ENCODE assay signal across 1 cellular context in genomic region chr17:46121165-46121764, GRCh38.
TF ChIP-seq lines count a peak whose summit lies in the region.

No MANE protein-coding gene starts in this region.

TF ChIP-seq in GM12878, 131 proteins besides CTCF, POLR2A, EP300 and RAD21 (continued from another document):
- TF ChIP-seq CEBPZ (IDR thresholded peaks at IDR 0.05; ENCODE audit: low read depth, low read length) (no peak), MLLT1 (IDR thresholded peaks at IDR 0.05) (no peak), RELA (IDR thresholded peaks at IDR 0.05; ENCODE audit: borderline replicate concordance, partially characterized antibody) (no peak), TBL1XR1 (IDR thresholded peaks at IDR 0.05; ENCODE audit: low read depth, low read length) (0 out of 2 replicates have a peak, but pooled peaks have one; percentile 32), ELK1 (IDR thresholded peaks at IDR 0.05; ENCODE audit: low read depth, low read length) (no peak), NR2F1 (conservative IDR thresholded peaks at IDR 0.05) (no peak), HCFC1 (IDR thresholded peaks at IDR 0.05; ENCODE audit: low read length) (no peak), EZH2 (IDR thresholded peaks at IDR 0.05; ENCODE audit: borderline replicate concordance, control insufficient read depth, low read depth, low read length) (no peak), IKZF2 (IDR thresholded peaks at IDR 0.05) (no peak), MTA2 (IDR thresholded peaks at IDR 0.05; ENCODE audit: low read depth) (no peak), USF2 (IDR thresholded peaks at IDR 0.05; ENCODE audit: borderline replicate concordance, low read depth, low read length) (no peak), KDM1A (IDR thresholded peaks at IDR 0.05; ENCODE audit: borderline replicate concordance) (no peak), PRDM15 (CRISPR knock-in tag; IDR thresholded peaks at IDR 0.05) (no peak), WRNIP1 (IDR thresholded peaks at IDR 0.05; ENCODE audit: borderline replicate concordance, low read depth, low read length) (0 out of 2 replicates have a peak, but pooled peaks have one; percentile 42), SRF (IDR thresholded peaks at IDR 0.05; ENCODE audit: low read depth in 2 of 2, low read length in 2 of 2) (no peak), ZZZ3 (IDR thresholded peaks at IDR 0.05; ENCODE audit: control insufficient read depth, insufficient read length, low read depth) (no peak), ATF2 (IDR thresholded peaks at IDR 0.05; ENCODE audit: low read length) (no peak; the same call in 1 of the 2 replicates), RBBP5 (conservative IDR thresholded peaks at IDR 0.05) (no peak), MYB (IDR thresholded peaks at IDR 0.05; ENCODE audit: borderline replicate concordance, low read depth, low read length) (no peak), ZBED1 (IDR thresholded peaks at IDR 0.05; ENCODE audit: borderline replicate concordance) (no peak), ZNF622 (IDR thresholded peaks at IDR 0.05) (no peak), SPI1 (IDR thresholded peaks at IDR 0.05; ENCODE audit: borderline replicate concordance, insufficient read depth, low read depth, low read length) (peak; percentile 84), MEF2A (IDR thresholded peaks at IDR 0.05; ENCODE audit: insufficient read depth, low read depth, low read length) (0 out of 2 replicates have a peak, but pooled peaks have one; percentile 31), YBX1 (IDR thresholded peaks at IDR 0.05) (no peak), TARDBP (IDR thresholded peaks at IDR 0.05; ENCODE audit: borderline replicate concordance) (no peak), ZNF217 (IDR thresholded peaks at IDR 0.05) (no peak), HDGF (IDR thresholded peaks at IDR 0.05) (peak; percentile 71; the same call in 1 of the 2 replicates), JUNB (IDR thresholded peaks at IDR 0.05) (no peak; the same call in 1 of the 2 replicates), RELB (IDR thresholded peaks at IDR 0.05; ENCODE audit: low read depth) (no peak), DPF2 (IDR thresholded peaks at IDR 0.05) (no peak), TCF7 (IDR thresholded peaks at IDR 0.05; ENCODE audit: borderline replicate concordance) (no peak), LARP7 (IDR thresholded peaks at IDR 0.05) (no peak), SP1 (IDR thresholded peaks at IDR 0.05; ENCODE audit: low read depth, low read length) (no peak), ZNF687 (IDR thresholded peaks at IDR 0.05) (no peak), EED (IDR thresholded peaks at IDR 0.05; ENCODE audit: low read depth) (peak; percentile 62; the same call in 1 of the 2 replicates), CREM (IDR thresholded peaks at IDR 0.05; ENCODE audit: low read depth) (no peak), RAD51 (IDR thresholded peaks at IDR 0.05) (0 out of 2 replicates have a peak, but pooled peaks have one; percentile 6), POLR2AphosphoS2 (IDR thresholded peaks at IDR 0.05; ENCODE audit: low read depth, low read length) (no peak), SUPT20H (IDR thresholded peaks at IDR 0.05; ENCODE audit: borderline replicate concordance, control insufficient read depth, low read depth, low read length) (no peak)
